ENCODE assay signal across 8 cellular contexts in genomic region chr10:101060036-101060950, GRCh38. TPM values are rescaled to one million over a fixed set of nuclear protein-coding genes. Genes with fewer than 3 reads are reported as not detected.
DNase-seq lines count a peak whose midpoint lies in the region; ATAC-seq, FAIRE-seq and TF ChIP-seq lines count a peak whose summit lies in the region.

No MANE protein-coding gene starts in this region.

- TF ChIP-seq CTCF in GM12873 (IDR thresholded peaks at IDR 0.05; ENCODE audit: insufficient read depth, low read depth, low read length, missing control alignments): peak; percentile 88

- DNase-seq in NCI-H1417 treated with DMSO at 0.1 percent for 48 hours (lab: John Stamatoyannopoulos, UW): peak; percentile 73
- peak; percentile 93 for DNase-seq in SW480 (ENCODE audit: low spot score)
- peak; percentile 90 for DNase-seq in amniotic stem cell (lab: John Stamatoyannopoulos, UW)
- peak; percentile 95 for DNase-seq in left ventricle myocardium superior
- peak; percentile 72 for DNase-seq in pulmonary artery endothelial cell (ENCODE audit: low read depth, low spot score)
- peak; percentile 88 for DNase-seq in urothelium cell line (ENCODE audit: low spot score)

- FAIRE-seq in urothelium cell line (lab: Jason Lieb, UNC): no peak

- intact Hi-C loops in left ventricle myocardium superior (cut with micrococcal nuclease): no loop called here

- ATAC-seq in HG02798 (IDR thresholded peaks at IDR 0.05; ENCODE audit: poor library complexity, unreplicated experiment) (peak; percentile 40), left ventricle myocardium superior (peak; percentile 68)

RNA-seq across cellular contexts. Expression of gene KAZALD1, which starts 1.5 kb away (rescaled TPM):
- total RNA-seq in left ventricle myocardium superior: 7.8 TPM
- 1.1 TPM in 2 replicates for total RNA-seq in pulmonary artery endothelial cell

RNA-seq across cellular contexts. Expression of gene SFXN3, which starts 29.3 kb away (rescaled TPM):
- total RNA-seq in left ventricle myocardium superior (11.0 TPM), pulmonary artery endothelial cell (61.8 and 62.2 TPM in 2 replicates)

RNA-seq across cellular contexts. Expression of gene PDZD7, which starts 29.4 kb away (rescaled TPM):
- total RNA-seq in left ventricle myocardium superior: 0.17 TPM
- total RNA-seq in pulmonary artery endothelial cell: 0.46 and 0.63 TPM in 2 replicates

Comparison
In these comparisons a context has a peak if more than half of its experiments do, and no peak if none do; other contexts are left out.
1. Peak in every context shown above with its lines: DNase-seq and ATAC-seq.